ENCODE assay signal across 21 cellular contexts in genomic region chr1:109080441-109081082, GRCh38. TPM values are rescaled to one million over a fixed set of nuclear protein-coding genes. Genes with fewer than 3 reads are reported as not detected.
DNase-seq lines count a peak whose midpoint lies in the region; ATAC-seq, FAIRE-seq and TF ChIP-seq lines count a peak whose summit lies in the region.
"Had no signal": no experiment of that assay in that cellular context is flagged by ENCODE, and none has a peak within 500 bp of the region (broad histone marks: within the 10 kb centered on the region; RNA-seq: fewer than 3 reads in every experiment).

No MANE protein-coding gene starts in this region.

- CTCF ChIA-PET in HCT116 (lab: Charles Lee) (interaction anchor here (1.4 kb wide), 1 partner anchor 19 kb away, joined by 4 read pairs; no protein-coding TSS in a partner anchor), HepG2 (lab: Yijun Ruan, JAX; ENCODE audit: low intra/inter-chr PET ratio, low total read pairs) (no interaction called here)

- no TSS peak for BruUV-seq in HCT116 (replicated peaks; lab: Mats Ljungman, UMichigan)
- BruUV-seq in HepG2 (replicated peaks; lab: Mats Ljungman, UMichigan) = no TSS peak

- no peak for DNase-seq in HCT116 (ENCODE audit: low read depth, low spot score)
- DNase-seq in adipocyte (ENCODE audit: low read depth) = no peak
- DNase-seq in HepG2 (ENCODE audit: low spot score) = no peak
- DNase-seq in suprapubic skin (ENCODE audit: low spot score in 2 of 2) = no peak
- DNase-seq in NCI-H1092 treated with DMSO at 0.1 percent for 48 hours (lab: John Stamatoyannopoulos, UW) = no peak
- DNase-seq in DMS 273 treated with DMSO at 0.1 percent for 48 hours (lab: John Stamatoyannopoulos, UW) = no peak
- DNase-seq in HCEC 1CT = no peak
- DNase-seq: activated naive CD8-positive, alpha-beta T cell treated with anti-CD3 and anti-CD28 coated beads, Interleukin-2, amount 10 ng/mL, durations not matched to agents 7 days and 5 days; activated T-cell treated with anti-CD3 and anti-CD28 coated beads, Interleukin-2, amount 50 U/mL, for 24 hours; Calu3; central memory CD4-positive, alpha-beta T cell; NCI-H187 treated with DMSO at 0.1 percent for 48 hours; NCI-H510A treated with DMSO at 0.1 percent for 48 hours; SK-N-SH had no signal

- H3K27me3 ChIP-seq in HCT116 (ENCODE audit: insufficient read depth, low read length) (no peaks in the 10 kb centered on the region), adipocyte (replicated peaks; ENCODE audit: control insufficient read depth, insufficient read depth, low read length) (no peaks in the 10 kb centered on the region), HepG2 (ENCODE audit: control insufficient read depth in 1 of 2, insufficient read depth in 2 of 2, low read length in 2 of 2) (no peaks in the 10 kb centered on the region; a peak in 2 of 5 replicates), suprapubic skin (no peaks in the 10 kb centered on the region)
- H3K27me3 ChIP-seq: neutrophil had no signal

- RAD21 ChIA-PET in HCT116 (lab: Charles Lee; ENCODE audit: low non-redundant PET in 1 of 2, low total read pairs in 2 of 2, uncharacterized antibody in 2 of 2, unreplicated experiment in 2 of 2) = no interaction called here

- H3K9me2 ChIP-seq in HCT116 (ENCODE audit: insufficient read depth) = no peaks in the 10 kb centered on the region
- H3K9me2 ChIP-seq: SK-N-SH had no signal

- POLR2A ChIA-PET in HCT116 (lab: Charles Lee) (interaction anchor here (1.8 kb wide), 1 partner anchor 19 kb away, joined by 11 read pairs; no protein-coding TSS in a partner anchor), HepG2 (lab: Yijun Ruan, JAX) (interaction anchor here (1.0 to 1.3 kb wide), 2 partner anchors 10 to 20 kb away, joined by 4 to 8 read pairs; partner anchors contain the start of gene TMEM167B)

- no peak for TF ChIP-seq CTCF in HCT116 (IDR thresholded peaks at IDR 0.05 in 2 of 3, conservative IDR thresholded peaks at IDR 0.05 in 1 of 3; ENCODE audit: borderline replicate concordance in 1 of 3, insufficient read depth in 1 of 3, low read depth in 2 of 3, low read length in 2 of 3)
- TF ChIP-seq CTCF in HepG2 (CRISPR knock-in tag; IDR thresholded peaks at IDR 0.05) = no peak
- TF ChIP-seq CTCF in suprapubic skin (IDR thresholded peaks at IDR 0.05) = no peak

- no peak for TF ChIP-seq POLR2A in HCT116 (IDR thresholded peaks at IDR 0.05; ENCODE audit: borderline replicate concordance, extremely low read depth, insufficient read depth, insufficient read length)
- no peak for TF ChIP-seq POLR2A in HepG2 (IDR thresholded peaks at IDR 0.05; ENCODE audit: insufficient read depth in 1 of 2, low read depth in 2 of 2, low read length in 2 of 2)
- TF ChIP-seq POLR2A in suprapubic skin (IDR thresholded peaks at IDR 0.05) = no peak

- peak overlapping the region; percentile 98 for H2AFZ ChIP-seq in HCT116 (ENCODE audit: low read depth, low read length, poor library complexity, severe bottlenecking)
- peak overlapping the region; percentile 100 for H2AFZ ChIP-seq in HepG2 (ENCODE audit: low read length)

- 58% methylated on average over 5 of the region's 5 CpGs for WGBS in HepG2 (ENCODE audit: low lambda C conversion rate)
- 61% methylated on average over 5 of the region's 5 CpGs for WGBS in suprapubic skin

- peaks cover 16 to 22% of the 10 kb centered on the region in 2 experiments for H3K4me1 ChIP-seq in HCT116 (ENCODE audit: control insufficient read depth in 1 of 2, insufficient read depth in 2 of 2, low read length in 2 of 2)
- peaks cover 20% of the 10 kb centered on the region for H3K4me1 ChIP-seq in adipocyte (ENCODE audit: control insufficient read depth, insufficient read depth, low read length)
- peaks cover 58% of the 10 kb centered on the region for H3K4me1 ChIP-seq in HepG2 (ENCODE audit: insufficient read depth, low read length)
- H3K4me1 ChIP-seq in suprapubic skin = peaks cover 26% of the 10 kb centered on the region

- H3K4me2 ChIP-seq in HCT116 (ENCODE audit: low read length) (peak overlapping the region; percentile 77), HepG2 (ENCODE audit: low read depth, low read length) (peak overlapping the region; percentile 77)
- H3K4me2 ChIP-seq: SK-N-SH had no signal

- TF ChIP-seq EP300 in HepG2 (IDR thresholded peaks at IDR 0.05; ENCODE audit: low read depth in 2 of 2, low read length in 2 of 2) (no peak), HepG2 (CRISPR knock-in tag; IDR thresholded peaks at IDR 0.05; ENCODE audit: borderline replicate concordance) (no peak), suprapubic skin (IDR thresholded peaks at IDR 0.05) (no peak)

- H3K79me2 ChIP-seq in HCT116 (ENCODE audit: insufficient read depth, low read length) (peaks cover 2% of the 10 kb centered on the region), HepG2 (ENCODE audit: insufficient read depth, low read length) (peaks cover 2% of the 10 kb centered on the region)

- no peak for TF ChIP-seq RAD21 in HCT116 (IDR thresholded peaks at IDR 0.05; ENCODE audit: low read depth)
- TF ChIP-seq RAD21 in HepG2 (CRISPR knock-in tag; IDR thresholded peaks at IDR 0.05) = no peak

- H4K20me1 ChIP-seq in HCT116 (ENCODE audit: insufficient read depth) (no peaks in the 10 kb centered on the region), HepG2 (ENCODE audit: insufficient read depth, low read length) (no peaks in the 10 kb centered on the region)

- in situ Hi-C loops in HepG2 (cut with HindIII; ENCODE audit: extremely low pct_ligation_motif_present, low pct_unique_long_range_greater_than_20kb) = no loop called here

- ATAC-seq in HCT116 (no peak), HepG2 (no peak), GM21723 (IDR thresholded peaks at IDR 0.05; ENCODE audit: unreplicated experiment) (no peak)
- ATAC-seq: stimulated activated effector memory CD8-positive, alpha-beta T cell treated with anti-CD3 and anti-CD28 coated beads, Interleukin-12 subunit alpha, Interleukin-12 subunit beta, amount 100 ng/mL, for 72 hours had no signal

- H3K9me3 ChIP-seq in HCT116 (ENCODE audit: control insufficient read depth in 1 of 2, insufficient read depth in 1 of 2, low read depth in 1 of 2, low read length in 2 of 2) (no peaks in the 10 kb centered on the region), adipocyte (ENCODE audit: control insufficient read depth, low read length) (no peaks in the 10 kb centered on the region), HepG2 (ENCODE audit: low read length) (no peaks in the 10 kb centered on the region), suprapubic skin (no peaks in the 10 kb centered on the region)
- H3K9me3 ChIP-seq: neutrophil, SK-N-SH had no signal

- H3K9ac ChIP-seq in HCT116 (ENCODE audit: low read length) (peak overlapping the region; percentile 59), adipocyte (ENCODE audit: low read length) (peak overlapping the region; percentile 88), HepG2 (ENCODE audit: insufficient read depth, low read depth, low read length) (peak overlapping the region; percentile 63)
- H3K9ac ChIP-seq: SK-N-SH had no signal

- H3K27ac ChIP-seq in HCT116 (ENCODE audit: low read depth, low read length) (peak overlapping the region; percentile 70; the same call in 1 of the 2 replicates), HepG2 (ENCODE audit: extremely low read length, insufficient read depth, low read length) (peak overlapping the region; percentile 52), suprapubic skin (peak overlapping the region; percentile 41)
- H3K27ac ChIP-seq: neutrophil had no signal

- intact Hi-C loops in HCT116 (cut with micrococcal nuclease) = no loop called here
- intact Hi-C loops in HepG2 (cut with micrococcal nuclease; ENCODE audit: unreplicated experiment) = no loop called here

- H3K4me3 ChIP-seq in HCT116 (replicated peaks in 1 of 2; ENCODE audit: low read depth in 1 of 2, low read length in 2 of 2) (no peak overlapping the region; a peak in 2 of 4 replicates), adipocyte (ENCODE audit: low read length) (peak overlapping the region; percentile 67), HepG2 (replicated peaks in 1 of 3; ENCODE audit: insufficient read depth in 1 of 3, low read depth in 2 of 3, low read length in 3 of 3) (peak overlapping the region; percentile 1 to 50 (median 46); a peak in 2 of 6 replicates), suprapubic skin (no peak overlapping the region)

- no peaks in the 10 kb centered on the region for H3K36me3 ChIP-seq in HCT116 (ENCODE audit: control insufficient read depth in 1 of 2, insufficient read depth in 2 of 2, low read length in 2 of 2)
- H3K36me3 ChIP-seq in adipocyte (ENCODE audit: control insufficient read depth, insufficient read depth, low read length, severe bottlenecking) = no peaks in the 10 kb centered on the region
- no peaks in the 10 kb centered on the region for H3K36me3 ChIP-seq in HepG2 (replicated peaks in 1 of 2; ENCODE audit: control insufficient read depth in 1 of 2, insufficient read depth in 2 of 2, low read length in 2 of 2)
- H3K36me3 ChIP-seq in suprapubic skin = no peaks in the 10 kb centered on the region
- H3K36me3 ChIP-seq: neutrophil had no signal

- no peak for FAIRE-seq in HepG2 (lab: Jason Lieb, UNC)
- FAIRE-seq: G401.6, GM12892, TTC549 had no signal

RNA-seq across cellular contexts. Expression of gene TAF13, which starts 4.8 kb away (rescaled TPM):
- total RNA-seq in HCT116 (2021; ENCODE audit: unreplicated experiment) (27.3 TPM), HepG2 (2016; rRNA removed; fragmentation: Illumina TruSeq; extraction: Trizol) (36.3 and 62.1 TPM in 2 replicates), suprapubic skin (10 to 100 TPM; 10.6 to 33.2 (median 28.0) TPM)
- 11.8 and 13.7 TPM in 2 replicates for polyA plus RNA-seq in HCT116 (2012)
- 9.0 and 10.1 TPM in 2 replicates for total RNA-seq in HepG2 (2016; cell fraction: cytosol; rRNA removed; fragmentation: Illumina TruSeq; extraction: Trizol; ENCODE audit: low read depth)
- 40.2 and 62.3 TPM in 2 replicates for total RNA-seq in HepG2 (2016; cell fraction: insoluble cytoplasmic fraction; rRNA removed; fragmentation: Illumina TruSeq; extraction: Trizol)
- 28.6 and 37.3 TPM in 2 replicates for total RNA-seq in HepG2 (2016; cell fraction: membrane; rRNA removed; fragmentation: Illumina TruSeq; extraction: Trizol)
- total RNA-seq in HepG2 (2016; cell fraction: nucleus; rRNA removed; fragmentation: Illumina TruSeq; extraction: Trizol) = 15.9 and 16.8 TPM in 2 replicates
- 8.6 and 11.5 TPM in 2 replicates for polyA plus RNA-seq in HepG2 (2011; rRNA removed)
- 2.9 and 5.7 TPM in 2 replicates for polyA plus RNA-seq in HepG2 (2011; cell fraction: cytosol; rRNA removed)
- 1.1 and 2.3 TPM in 2 replicates for polyA plus RNA-seq in HepG2 (2011; cell fraction: nucleus; rRNA removed)
- polyA plus RNA-seq in HepG2 (2012) = 17.4 and 25.3 TPM in 2 replicates
- polyA plus RNA-seq in HepG2 (2016; cell fraction: cytosol; fragmentation: Illumina TruSeq; extraction: Trizol; ENCODE audit: low read depth) = 9.4 and 9.5 TPM in 2 replicates
- polyA plus RNA-seq in HepG2 (2016; cell fraction: insoluble cytoplasmic fraction; fragmentation: Illumina TruSeq; extraction: Trizol; ENCODE audit: low read depth) = 69.4 and 70.2 TPM in 2 replicates
- polyA plus RNA-seq in HepG2 (2016; cell fraction: membrane; fragmentation: Illumina TruSeq; extraction: Trizol; ENCODE audit: low read depth) = 26.1 and 31.2 TPM in 2 replicates
- 29.1 and 33.5 TPM in 2 replicates for polyA plus RNA-seq in HepG2 (2016; cell fraction: nucleus; fragmentation: Illumina TruSeq; extraction: Trizol; ENCODE audit: insufficient read depth, low read depth)
- 2.6 and 6.6 TPM in 2 replicates for polyA minus RNA-seq in HepG2 (2011; rRNA and poly(A)+ RNA removed; ENCODE audit: low replicate concordance)
- polyA minus RNA-seq in HepG2 (2011; cell fraction: cytosol; rRNA and poly(A)+ RNA removed) = 10.6 and 12.0 TPM in 2 replicates
- 5.9 and 7.8 TPM in 2 replicates for polyA minus RNA-seq in HepG2 (2011; cell fraction: nucleus; rRNA and poly(A)+ RNA removed)

RNA-seq across cellular contexts. Expression of gene TMEM167B, which starts 10.0 kb away (rescaled TPM):
- 21.4 TPM for total RNA-seq in HCT116 (2021; ENCODE audit: unreplicated experiment)
- polyA plus RNA-seq in HCT116 (2012) = 12.7 and 14.2 TPM in 2 replicates
- total RNA-seq in HepG2 (2016; rRNA removed; fragmentation: Illumina TruSeq; extraction: Trizol) = 22.4 and 24.4 TPM in 2 replicates
- total RNA-seq in HepG2 (2016; cell fraction: cytosol; rRNA removed; fragmentation: Illumina TruSeq; extraction: Trizol; ENCODE audit: low read depth) = 4.3 and 5.4 TPM in 2 replicates
- total RNA-seq in HepG2 (2016; cell fraction: insoluble cytoplasmic fraction; rRNA removed; fragmentation: Illumina TruSeq; extraction: Trizol) = 23.6 and 26.0 TPM in 2 replicates
- total RNA-seq in HepG2 (2016; cell fraction: membrane; rRNA removed; fragmentation: Illumina TruSeq; extraction: Trizol) = 14.2 and 15.4 TPM in 2 replicates
- total RNA-seq in HepG2 (2016; cell fraction: nucleus; rRNA removed; fragmentation: Illumina TruSeq; extraction: Trizol) = 15.0 and 18.4 TPM in 2 replicates
- polyA plus RNA-seq in HepG2 (2011; rRNA removed) = 9.5 and 10.2 TPM in 2 replicates
- 6.3 and 7.9 TPM in 2 replicates for polyA plus RNA-seq in HepG2 (2011; cell fraction: cytosol; rRNA removed)
- polyA plus RNA-seq in HepG2 (2011; cell fraction: nucleus; rRNA removed) = 4.6 and 5.9 TPM in 2 replicates
- 21.2 and 25.3 TPM in 2 replicates for polyA plus RNA-seq in HepG2 (2012)
- polyA plus RNA-seq in HepG2 (2016; cell fraction: cytosol; fragmentation: Illumina TruSeq; extraction: Trizol; ENCODE audit: low read depth) = 4.8 and 7.2 TPM in 2 replicates
- polyA plus RNA-seq in HepG2 (2016; cell fraction: insoluble cytoplasmic fraction; fragmentation: Illumina TruSeq; extraction: Trizol; ENCODE audit: low read depth) = 22.2 and 24.2 TPM in 2 replicates
- polyA plus RNA-seq in HepG2 (2016; cell fraction: membrane; fragmentation: Illumina TruSeq; extraction: Trizol; ENCODE audit: low read depth) = 9.2 and 10.4 TPM in 2 replicates
- 17.0 and 18.9 TPM in 2 replicates for polyA plus RNA-seq in HepG2 (2016; cell fraction: nucleus; fragmentation: Illumina TruSeq; extraction: Trizol; ENCODE audit: insufficient read depth, low read depth)
- polyA minus RNA-seq in HepG2 (2011; rRNA and poly(A)+ RNA removed; ENCODE audit: low replicate concordance) = 2.5 and 3.6 TPM in 2 replicates
- 9.4 and 11.4 TPM in 2 replicates for polyA minus RNA-seq in HepG2 (2011; cell fraction: cytosol; rRNA and poly(A)+ RNA removed)
- polyA minus RNA-seq in HepG2 (2011; cell fraction: nucleus; rRNA and poly(A)+ RNA removed) = 5.8 and 7.1 TPM in 2 replicates
- 10 to 100 TPM; 28.2 to 35.1 (median 31.0) TPM for total RNA-seq in suprapubic skin

RNA-seq across cellular contexts. Expression of gene ELAPOR1, which starts 33.4 kb away (rescaled TPM):
- total RNA-seq in HCT116 (2021; ENCODE audit: unreplicated experiment) (0.57 TPM), HepG2 (2016; rRNA removed; fragmentation: Illumina TruSeq; extraction: Trizol) (0.14 and 0.20 TPM in 2 replicates), suprapubic skin (10 to 100 TPM; 27.4 to 84.8 (median 46.7) TPM)
- 0.14 and 0.25 TPM in 2 replicates for polyA plus RNA-seq in HCT116 (2012)
- 0.09 and 0.10 TPM in 2 replicates for total RNA-seq in HepG2 (2016; cell fraction: cytosol; rRNA removed; fragmentation: Illumina TruSeq; extraction: Trizol; ENCODE audit: low read depth)
- 0.12 and 0.22 TPM in 2 replicates for total RNA-seq in HepG2 (2016; cell fraction: insoluble cytoplasmic fraction; rRNA removed; fragmentation: Illumina TruSeq; extraction: Trizol)
- 0.06 and 0.24 TPM in 2 replicates for total RNA-seq in HepG2 (2016; cell fraction: membrane; rRNA removed; fragmentation: Illumina TruSeq; extraction: Trizol)
- total RNA-seq in HepG2 (2016; cell fraction: nucleus; rRNA removed; fragmentation: Illumina TruSeq; extraction: Trizol) = 0.71 and 1.2 TPM in 2 replicates
- 0.12 and 0.13 TPM in 2 replicates for polyA plus RNA-seq in HepG2 (2011; rRNA removed)
- polyA plus RNA-seq in HepG2 (2011; cell fraction: cytosol; rRNA removed) = 0.09 and 0.16 TPM in 2 replicates
- polyA plus RNA-seq in HepG2 (2011; cell fraction: nucleus; rRNA removed) = 0.32 and 0.38 TPM in 2 replicates
- polyA plus RNA-seq in HepG2 (2012) = 0.07 and 0.16 TPM in 2 replicates
- 0.14 and 0.19 TPM in 2 replicates for polyA plus RNA-seq in HepG2 (2016; cell fraction: cytosol; fragmentation: Illumina TruSeq; extraction: Trizol; ENCODE audit: low read depth)
- 0.19 TPM in 2 replicates for polyA plus RNA-seq in HepG2 (2016; cell fraction: insoluble cytoplasmic fraction; fragmentation: Illumina TruSeq; extraction: Trizol; ENCODE audit: low read depth)
- 0.08 and 0.18 TPM in 2 replicates for polyA plus RNA-seq in HepG2 (2016; cell fraction: membrane; fragmentation: Illumina TruSeq; extraction: Trizol; ENCODE audit: low read depth)
- polyA plus RNA-seq in HepG2 (2016; cell fraction: nucleus; fragmentation: Illumina TruSeq; extraction: Trizol; ENCODE audit: insufficient read depth, low read depth) = 0.17 TPM in 1 of 2 replicates, not detected in the other
- 0.80 and 2.9 TPM in 2 replicates for polyA minus RNA-seq in HepG2 (2011; rRNA and poly(A)+ RNA removed; ENCODE audit: low replicate concordance)
- not detected in 2 replicates for polyA minus RNA-seq in HepG2 (2011; cell fraction: cytosol; rRNA and poly(A)+ RNA removed)
- 0.39 and 0.50 TPM in 2 replicates for polyA minus RNA-seq in HepG2 (2011; cell fraction: nucleus; rRNA and poly(A)+ RNA removed)
- total RNA-seq: OCI-LY7 had no signal

RNA-seq across cellular contexts. Expression of gene WDR47, which starts 38.7 kb away (rescaled TPM):
- total RNA-seq in HCT116 (2021; ENCODE audit: unreplicated experiment) = 9.3 TPM
- polyA plus RNA-seq in HCT116 (2012) = 3.1 and 4.5 TPM in 2 replicates
- total RNA-seq in HepG2 (2016; rRNA removed; fragmentation: Illumina TruSeq; extraction: Trizol) = 5.9 and 6.0 TPM in 2 replicates
- 2.0 and 2.2 TPM in 2 replicates for total RNA-seq in HepG2 (2016; cell fraction: cytosol; rRNA removed; fragmentation: Illumina TruSeq; extraction: Trizol; ENCODE audit: low read depth)
- 5.5 and 7.3 TPM in 2 replicates for total RNA-seq in HepG2 (2016; cell fraction: insoluble cytoplasmic fraction; rRNA removed; fragmentation: Illumina TruSeq; extraction: Trizol)
- 3.1 and 4.0 TPM in 2 replicates for total RNA-seq in HepG2 (2016; cell fraction: membrane; rRNA removed; fragmentation: Illumina TruSeq; extraction: Trizol)
- 7.6 and 7.7 TPM in 2 replicates for total RNA-seq in HepG2 (2016; cell fraction: nucleus; rRNA removed; fragmentation: Illumina TruSeq; extraction: Trizol)
- 3.7 and 4.3 TPM in 2 replicates for polyA plus RNA-seq in HepG2 (2011; rRNA removed)
- polyA plus RNA-seq in HepG2 (2011; cell fraction: cytosol; rRNA removed) = 1.7 and 2.7 TPM in 2 replicates
- polyA plus RNA-seq in HepG2 (2011; cell fraction: nucleus; rRNA removed) = 5.3 and 5.7 TPM in 2 replicates
- polyA plus RNA-seq in HepG2 (2012) = 3.1 and 3.2 TPM in 2 replicates
- polyA plus RNA-seq in HepG2 (2016; cell fraction: cytosol; fragmentation: Illumina TruSeq; extraction: Trizol; ENCODE audit: low read depth) = 0.14 and 0.19 TPM in 2 replicates
- polyA plus RNA-seq in HepG2 (2016; cell fraction: insoluble cytoplasmic fraction; fragmentation: Illumina TruSeq; extraction: Trizol; ENCODE audit: low read depth) = 4.0 and 4.5 TPM in 2 replicates
- polyA plus RNA-seq in HepG2 (2016; cell fraction: membrane; fragmentation: Illumina TruSeq; extraction: Trizol; ENCODE audit: low read depth) = 0.56 and 0.84 TPM in 2 replicates
- polyA plus RNA-seq in HepG2 (2016; cell fraction: nucleus; fragmentation: Illumina TruSeq; extraction: Trizol; ENCODE audit: insufficient read depth, low read depth) = 8.1 and 9.3 TPM in 2 replicates
- 3.0 and 7.0 TPM in 2 replicates for polyA minus RNA-seq in HepG2 (2011; rRNA and poly(A)+ RNA removed; ENCODE audit: low replicate concordance)
- 6.3 and 7.3 TPM in 2 replicates for polyA minus RNA-seq in HepG2 (2011; cell fraction: cytosol; rRNA and poly(A)+ RNA removed)
- polyA minus RNA-seq in HepG2 (2011; cell fraction: nucleus; rRNA and poly(A)+ RNA removed) = 8.0 and 10.6 TPM in 2 replicates
- total RNA-seq in suprapubic skin = 10 to 100 TPM; 45.8 to 89.2 (median 52.9) TPM

Comparison
In these comparisons a context has a peak if more than half of its experiments do, and no peak if none do; other contexts are left out.
1. H3K4me3 ChIP-seq: peak in adipocyte (single experiment) and HepG2 (3 of 3); none in HCT116 (0 of 2) and suprapubic skin (single experiment).
2. RNA of gene ELAPOR1, which starts 33.4 kb away (total RNA-seq): 27.4 to 84.8 TPM in suprapubic skin; 0.57 TPM in HCT116 (single experiment) and 0.06 to 1.2 TPM in HepG2; every median in the first group is over 10 times any median in the second.
3. Peak in every context shown above with its lines, with median percentiles within 50 percentile points of each other: H3K27ac ChIP-seq and H3K9ac ChIP-seq.